Comparison of ENCODE assay signal across 1 cellular context in genomic region chr17:8859029-8859803, GRCh38.
TF ChIP-seq lines count a peak whose summit lies in the region.

No MANE protein-coding gene starts in this region.

TF ChIP-seq in GM12878, 131 proteins besides CTCF, POLR2A, EP300 and RAD21 (continued from another document and continues in another):
- TF ChIP-seq ZBED1 (IDR thresholded peaks at IDR 0.05; ENCODE audit: borderline replicate concordance) (no peak; the same call in 1 of the 2 replicates), RFX5 (IDR thresholded peaks at IDR 0.05; ENCODE audit: low read depth, low read length) (no peak), FOS (IDR thresholded peaks at IDR 0.05; ENCODE audit: borderline replicate concordance, extremely low read depth, insufficient read length) (no peak), IKZF1 (conservative IDR thresholded peaks at IDR 0.05) (peak; percentile 70; the same call in 1 of the 2 replicates), ETV6 (conservative IDR thresholded peaks at IDR 0.05 in 1 of 2, IDR thresholded peaks at IDR 0.05 in 1 of 2; ENCODE audit: borderline replicate concordance in 1 of 2, low read depth in 1 of 2) (no peak; a peak in 1 of 4 replicates), HCFC1 (IDR thresholded peaks at IDR 0.05; ENCODE audit: low read length) (no peak), EED (IDR thresholded peaks at IDR 0.05; ENCODE audit: low read depth) (peak; percentile 70), EGR1 (IDR thresholded peaks at IDR 0.05; ENCODE audit: borderline replicate concordance in 1 of 2, low read depth in 2 of 2, low read length in 2 of 2) (0 out of 3 replicates have a peak, but pooled peaks of 1 of the 2 experiments have one; percentile 21), RELB (IDR thresholded peaks at IDR 0.05; ENCODE audit: low read depth) (peak; percentile 44; the same call in 1 of the 2 replicates), SIN3A (IDR thresholded peaks at IDR 0.05; ENCODE audit: low read depth, low read length) (0 out of 2 replicates have a peak, but pooled peaks have one; percentile 26), PAX8 (IDR thresholded peaks at IDR 0.05) (no peak), WRNIP1 (IDR thresholded peaks at IDR 0.05; ENCODE audit: borderline replicate concordance, low read depth, low read length) (0 out of 2 replicates have a peak, but pooled peaks have one; percentile 76), KAT2A (conservative IDR thresholded peaks at IDR 0.05; ENCODE audit: control insufficient read depth, low read depth, low read length) (no peak), YBX1 (IDR thresholded peaks at IDR 0.05) (no peak), ZNF274 (IDR thresholded peaks at IDR 0.05; ENCODE audit: insufficient read depth, insufficient read length) (no peak), TCF12 (IDR thresholded peaks at IDR 0.05; ENCODE audit: low read depth, low read length) (peak; percentile 47; the same call in 1 of the 2 replicates), CUX1 (IDR thresholded peaks at IDR 0.05; ENCODE audit: insufficient replicate concordance, low read depth, low read length) (peak; percentile 63), HDGF (IDR thresholded peaks at IDR 0.05) (peak; percentile 81; the same call in 1 of the 2 replicates), SREBF2 (IDR thresholded peaks at IDR 0.05; ENCODE audit: low read length) (no peak), CREM (IDR thresholded peaks at IDR 0.05; ENCODE audit: low read depth) (peak; percentile 55; the same call in 1 of the 2 replicates), YY1 (IDR thresholded peaks at IDR 0.05; ENCODE audit: low read depth, low read length) (no peak; the same call in 1 of the 2 replicates), KDM1A (IDR thresholded peaks at IDR 0.05; ENCODE audit: borderline replicate concordance) (no peak), ASH2L (IDR thresholded peaks at IDR 0.05; ENCODE audit: borderline replicate concordance, low read depth) (no peak), NFXL1 (IDR thresholded peaks at IDR 0.05; ENCODE audit: borderline replicate concordance) (no peak), RCOR1 (conservative IDR thresholded peaks at IDR 0.05; ENCODE audit: low read depth, low read length) (no peak), TCF3 (IDR thresholded peaks at IDR 0.05; ENCODE audit: borderline replicate concordance, insufficient read depth, low read depth, low read length) (peak; percentile 54), REST (IDR thresholded peaks at IDR 0.05; ENCODE audit: low read depth, low read length) (no peak), ATF2 (IDR thresholded peaks at IDR 0.05; ENCODE audit: low read length) (no peak), NR2C2 (IDR thresholded peaks at IDR 0.05; ENCODE audit: borderline replicate concordance, control insufficient read depth, insufficient read length, low read depth) (no peak), TAF1 (IDR thresholded peaks at IDR 0.05; ENCODE audit: borderline replicate concordance, low read depth, low read length) (no peak), SP1 (IDR thresholded peaks at IDR 0.05; ENCODE audit: low read depth, low read length) (no peak), SRF (IDR thresholded peaks at IDR 0.05; ENCODE audit: low read depth in 2 of 2, low read length in 2 of 2) (no peak), GABPA (IDR thresholded peaks at IDR 0.05; ENCODE audit: low read depth) (no peak), ATF3 (IDR thresholded peaks at IDR 0.05; ENCODE audit: borderline replicate concordance, extremely low read depth, low read depth, low read length) (0 out of 2 replicates have a peak, but pooled peaks have one; percentile 28), RUNX3 (IDR thresholded peaks at IDR 0.05; ENCODE audit: low read length) (peak; percentile 76), SPI1 (IDR thresholded peaks at IDR 0.05; ENCODE audit: borderline replicate concordance, insufficient read depth, low read depth, low read length) (peak; percentile 12; the same call in 1 of the 2 replicates)
- TF ChIP-seq, protein P1, sequence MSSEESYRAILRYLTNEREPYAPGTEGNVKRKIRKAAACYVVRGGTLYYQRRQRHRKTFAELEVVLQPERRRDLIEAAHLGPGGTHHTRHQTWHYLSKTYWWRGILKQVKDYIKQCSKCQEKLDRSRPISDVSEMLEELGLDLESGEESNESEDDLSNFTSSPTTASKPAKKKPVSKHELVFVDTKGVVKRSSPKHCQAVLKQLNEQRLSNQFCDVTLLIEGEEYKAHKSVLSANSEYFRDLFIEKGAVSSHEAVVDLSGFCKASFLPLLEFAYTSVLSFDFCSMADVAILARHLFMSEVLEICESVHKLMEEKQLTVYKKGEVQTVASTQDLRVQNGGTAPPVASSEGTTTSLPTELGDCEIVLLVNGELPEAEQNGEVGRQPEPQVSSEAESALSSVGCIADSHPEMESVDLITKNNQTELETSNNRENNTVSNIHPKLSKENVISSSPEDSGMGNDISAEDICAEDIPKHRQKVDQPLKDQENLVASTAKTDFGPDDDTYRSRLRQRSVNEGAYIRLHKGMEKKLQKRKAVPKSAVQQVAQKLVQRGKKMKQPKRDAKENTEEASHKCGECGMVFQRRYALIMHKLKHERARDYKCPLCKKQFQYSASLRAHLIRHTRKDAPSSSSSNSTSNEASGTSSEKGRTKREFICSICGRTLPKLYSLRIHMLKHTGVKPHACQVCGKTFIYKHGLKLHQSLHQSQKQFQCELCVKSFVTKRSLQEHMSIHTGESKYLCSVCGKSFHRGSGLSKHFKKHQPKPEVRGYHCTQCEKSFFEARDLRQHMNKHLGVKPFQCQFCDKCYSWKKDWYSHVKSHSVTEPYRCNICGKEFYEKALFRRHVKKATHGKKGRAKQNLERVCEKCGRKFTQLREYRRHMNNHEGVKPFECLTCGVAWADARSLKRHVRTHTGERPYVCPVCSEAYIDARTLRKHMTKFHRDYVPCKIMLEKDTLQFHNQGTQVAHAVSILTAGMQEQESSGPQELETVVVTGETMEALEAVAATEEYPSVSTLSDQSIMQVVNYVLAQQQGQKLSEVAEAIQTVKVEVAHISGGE (CRISPR knock-in tag; IDR thresholded peaks at IDR 0.05) = peak; percentile 49; the same call in 1 of the 2 replicates
- TF ChIP-seq, protein P2, sequence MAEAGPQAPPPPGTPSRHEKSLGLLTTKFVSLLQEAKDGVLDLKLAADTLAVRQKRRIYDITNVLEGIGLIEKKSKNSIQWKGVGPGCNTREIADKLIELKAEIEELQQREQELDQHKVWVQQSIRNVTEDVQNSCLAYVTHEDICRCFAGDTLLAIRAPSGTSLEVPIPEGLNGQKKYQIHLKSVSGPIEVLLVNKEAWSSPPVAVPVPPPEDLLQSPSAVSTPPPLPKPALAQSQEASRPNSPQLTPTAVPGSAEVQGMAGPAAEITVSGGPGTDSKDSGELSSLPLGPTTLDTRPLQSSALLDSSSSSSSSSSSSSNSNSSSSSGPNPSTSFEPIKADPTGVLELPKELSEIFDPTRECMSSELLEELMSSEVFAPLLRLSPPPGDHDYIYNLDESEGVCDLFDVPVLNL (IDR thresholded peaks at IDR 0.05; ENCODE audit: low read depth, low read length) = no peak
- TF ChIP-seq, protein P3, sequence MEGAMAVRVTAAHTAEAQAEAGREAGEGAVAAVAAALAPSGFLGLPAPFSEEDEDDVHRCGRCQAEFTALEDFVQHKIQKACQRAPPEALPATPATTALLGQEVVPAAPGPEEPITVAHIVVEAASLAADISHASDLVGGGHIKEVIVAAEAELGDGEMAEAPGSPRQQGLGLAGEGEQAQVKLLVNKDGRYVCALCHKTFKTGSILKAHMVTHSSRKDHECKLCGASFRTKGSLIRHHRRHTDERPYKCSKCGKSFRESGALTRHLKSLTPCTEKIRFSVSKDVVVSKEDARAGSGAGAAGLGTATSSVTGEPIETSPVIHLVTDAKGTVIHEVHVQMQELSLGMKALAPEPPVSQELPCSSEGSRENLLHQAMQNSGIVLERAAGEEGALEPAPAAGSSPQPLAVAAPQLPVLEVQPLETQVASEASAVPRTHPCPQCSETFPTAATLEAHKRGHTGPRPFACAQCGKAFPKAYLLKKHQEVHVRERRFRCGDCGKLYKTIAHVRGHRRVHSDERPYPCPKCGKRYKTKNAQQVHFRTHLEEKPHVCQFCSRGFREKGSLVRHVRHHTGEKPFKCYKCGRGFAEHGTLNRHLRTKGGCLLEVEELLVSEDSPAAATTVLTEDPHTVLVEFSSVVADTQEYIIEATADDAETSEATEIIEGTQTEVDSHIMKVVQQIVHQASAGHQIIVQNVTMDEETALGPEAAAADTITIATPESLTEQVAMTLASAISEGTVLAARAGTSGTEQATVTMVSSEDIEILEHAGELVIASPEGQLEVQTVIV (IDR thresholded peaks at IDR 0.05; ENCODE audit: borderline replicate concordance, partially characterized antibody) = no peak
